In genomic region chr19:11340099-11340467, GRCh38 we compare ENCODE assay signal across 8 cellular contexts. TPM values are rescaled to one million over a fixed set of nuclear protein-coding genes. Genes with fewer than 3 reads are reported as not detected.
DNase-seq lines count a peak whose midpoint lies in the region; ATAC-seq and TF ChIP-seq lines count a peak whose summit lies in the region.
"Not testable (repeated sequence)": the region's sequence is repeated elsewhere in the genome, so short reads cannot be mapped to it uniquely, and the experiment has no call there.

No MANE protein-coding gene starts in this region.

- H3K9ac ChIP-seq in DND-41 (ENCODE audit: low read depth, low read length) (peak overlapping the region; percentile 74), OCI-LY1 (ENCODE audit: low read length) (peak overlapping the region; percentile 41; the same call in 1 of the 2 replicates), mucosa of stomach (ENCODE audit: low read length) (peak overlapping the region; percentile 81)
- H3K9ac ChIP-seq in fibroblast of lung (ENCODE audit: insufficient read depth, low read length); rectal smooth muscle tissue (ENCODE audit: low read length): not testable (repeated sequence)

- DNase-seq in DND-41; activated CD8-positive, alpha-beta T cell treated with anti-CD3 and anti-CD28 coated beads for 36 hours; fibroblast of lung (ENCODE audit: low read depth in 2 of 2); type B pancreatic cell (ENCODE audit: extremely low spot score, unreplicated experiment): not testable (repeated sequence)

- H3K36me3 Mint-ChIP-seq in activated CD8-positive, alpha-beta T cell treated with anti-CD3 and anti-CD28 coated beads for 36 hours (ENCODE audit: low read depth): not testable (repeated sequence)
- peaks cover 41% of the 10 kb centered on the region for H3K36me3 Mint-ChIP-seq in brain
- peaks cover 14% of the 10 kb centered on the region for H3K36me3 Mint-ChIP-seq in type B pancreatic cell

- peaks cover 25% of the 10 kb centered on the region for H3K4me1 Mint-ChIP-seq in activated CD8-positive, alpha-beta T cell treated with anti-CD3 and anti-CD28 coated beads for 36 hours (ENCODE audit: low read depth)
- H3K4me1 Mint-ChIP-seq in brain (peaks cover 28% of the 10 kb centered on the region), type B pancreatic cell (ENCODE audit: unreplicated experiment) (peaks cover 11% of the 10 kb centered on the region)

- ATAC-seq in DND-41 (ENCODE audit: insufficient read depth, low read depth); activated CD8-positive, alpha-beta T cell treated with anti-CD3 and anti-CD28 coated beads for 36 hours: not testable (repeated sequence)

- POLR2A ChIA-PET in activated CD8-positive, alpha-beta T cell treated with anti-CD3 and anti-CD28 coated beads for 36 hours (lab: Charles Lee): interaction anchor here (0.8 to 1.1 kb wide), 2 partner anchors 15 to 185 kb away, joined by 3 to 4 read pairs; no protein-coding TSS in a partner anchor

- peak overlapping the region; percentile 84 for H3K4me2 ChIP-seq in DND-41 (ENCODE audit: insufficient read depth, low read length)
- H3K4me2 ChIP-seq in OCI-LY1 (ENCODE audit: low read length): peak overlapping the region; percentile 71
- H3K4me2 ChIP-seq in fibroblast of lung (ENCODE audit: extremely low read depth, insufficient read depth, low read length): peak overlapping the region; percentile 86

- H3K9me3 Mint-ChIP-seq in activated CD8-positive, alpha-beta T cell treated with anti-CD3 and anti-CD28 coated beads for 36 hours; brain; type B pancreatic cell: not testable (repeated sequence)

- peak overlapping the region; percentile 72 for H3K4me3 Mint-ChIP-seq in activated CD8-positive, alpha-beta T cell treated with anti-CD3 and anti-CD28 coated beads for 36 hours
- H3K4me3 Mint-ChIP-seq in brain (peak overlapping the region; percentile 83 to 90 (median 86)), type B pancreatic cell (peak overlapping the region; percentile 86)

- H4K20me1 ChIP-seq in DND-41 (ENCODE audit: insufficient read depth, low read length); OCI-LY1 (ENCODE audit: insufficient read depth, low read length); fibroblast of lung (ENCODE audit: control insufficient read depth, extremely low read depth, insufficient read depth, low read length): not testable (repeated sequence)

- H3K27ac ChIP-seq in DND-41 (ENCODE audit: low read length): peak overlapping the region; percentile 84
- H3K27ac ChIP-seq in OCI-LY1 (ENCODE audit: low read depth, low read length, poor library complexity, severe bottlenecking); fibroblast of lung (ENCODE audit: insufficient read depth, low read length): not testable (repeated sequence)
- peak overlapping the region; percentile 74 for H3K27ac ChIP-seq in rectal smooth muscle tissue (ENCODE audit: low read depth, low read length)

- intact Hi-C loops in activated CD8-positive, alpha-beta T cell treated with anti-CD3 and anti-CD28 coated beads for 36 hours (cut with micrococcal nuclease): not testable (repeated sequence)

- H3K4me3 ChIP-seq in DND-41 (ENCODE audit: low read depth in 1 of 2, low read length in 2 of 2) (peak overlapping the region; percentile 62 to 64), OCI-LY1 (ENCODE audit: low read depth, low read length, poor library complexity, severe bottlenecking) (peak overlapping the region; percentile 66), fibroblast of lung (replicated peaks in 1 of 4; ENCODE audit: control extremely low read depth in 1 of 4, insufficient read depth in 1 of 4, low read depth in 3 of 4, low read length in 4 of 4) (peak overlapping the region in 2 of 4 experiments; percentile 36 to 68), rectal smooth muscle tissue (ENCODE audit: low read length) (peak overlapping the region; percentile 73)
- not testable (repeated sequence) for H3K4me3 ChIP-seq in mucosa of stomach (ENCODE audit: low read length)

- peaks cover 36% of the 10 kb centered on the region for H3K4me1 ChIP-seq in DND-41 (ENCODE audit: insufficient read depth, low read length)
- H3K4me1 ChIP-seq in OCI-LY1 (ENCODE audit: insufficient read depth, low read length, severe bottlenecking): peaks cover 16% of the 10 kb centered on the region
- H3K4me1 ChIP-seq in fibroblast of lung (ENCODE audit: control insufficient read depth, extremely low read depth, insufficient read depth, low read length): peaks cover 11% of the 10 kb centered on the region
- peaks cover 28% of the 10 kb centered on the region for H3K4me1 ChIP-seq in mucosa of stomach (ENCODE audit: control insufficient read depth, insufficient read depth, low read length)
- H3K4me1 ChIP-seq in rectal smooth muscle tissue (ENCODE audit: control insufficient read depth, insufficient read depth, low read length): not testable (repeated sequence)

- not testable (repeated sequence) for H3K27me3 ChIP-seq in DND-41 (ENCODE audit: insufficient read depth, low read length, poor library complexity); OCI-LY1 (ENCODE audit: insufficient read depth, low read length); fibroblast of lung (ENCODE audit: control insufficient read depth, insufficient read depth, low read length); mucosa of stomach (ENCODE audit: control insufficient read depth, insufficient read depth, low read length); rectal smooth muscle tissue (ENCODE audit: control insufficient read depth, insufficient read depth, low read length)

- H3K27me3 Mint-ChIP-seq in activated CD8-positive, alpha-beta T cell treated with anti-CD3 and anti-CD28 coated beads for 36 hours; brain; type B pancreatic cell: not testable (repeated sequence)

- not testable (repeated sequence) for TF ChIP-seq CTCF in DND-41 (IDR thresholded peaks at IDR 0.05; ENCODE audit: borderline replicate concordance, extremely low read depth, low read length, poor library complexity, severe bottlenecking); OCI-LY1 (IDR thresholded peaks at IDR 0.05; ENCODE audit: low read length); activated CD8-positive, alpha-beta T cell treated with anti-CD3 and anti-CD28 coated beads for 36 hours (IDR thresholded peaks at IDR 0.05); brain (conservative IDR thresholded peaks at IDR 0.05); fibroblast of lung (conservative IDR thresholded peaks at IDR 0.05 in 1 of 2, IDR thresholded peaks at IDR 0.05 in 1 of 2; ENCODE audit: low read depth in 1 of 2, low read length in 2 of 2); type B pancreatic cell (conservative IDR thresholded peaks at IDR 0.05)

- not testable (repeated sequence) for H3K9me3 ChIP-seq in DND-41 (ENCODE audit: insufficient read depth, low read length, severe bottlenecking); OCI-LY1 (ENCODE audit: low read length); fibroblast of lung (ENCODE audit: control insufficient read depth, insufficient read depth, low read depth, low read length); mucosa of stomach (ENCODE audit: control insufficient read depth, low read length)

- CTCF ChIA-PET in activated CD8-positive, alpha-beta T cell treated with anti-CD3 and anti-CD28 coated beads for 36 hours (lab: Charles Lee): interaction anchor here (0.6 to 2.3 kb wide), 5 partner anchors 14 to 183 kb away, joined by 3 to 6 read pairs (median 5); partner anchors contain the start of gene SWSAP1

- not testable (repeated sequence) for H3K27ac Mint-ChIP-seq in activated CD8-positive, alpha-beta T cell treated with anti-CD3 and anti-CD28 coated beads for 36 hours; type B pancreatic cell
- peak overlapping the region; percentile 80 to 91 (median 85) for H3K27ac Mint-ChIP-seq in brain

- H3K36me3 ChIP-seq in DND-41 (ENCODE audit: insufficient read depth, low read length) (peaks cover 26% of the 10 kb centered on the region), OCI-LY1 (ENCODE audit: insufficient read depth, low read length) (peaks cover 19% of the 10 kb centered on the region), mucosa of stomach (ENCODE audit: control insufficient read depth, insufficient read depth, low read length) (peaks cover 10% of the 10 kb centered on the region)
- H3K36me3 ChIP-seq in fibroblast of lung (ENCODE audit: control insufficient read depth, insufficient read depth, low read length); rectal smooth muscle tissue (ENCODE audit: control insufficient read depth, insufficient read depth, low read length): not testable (repeated sequence)

- H2AFZ ChIP-seq in DND-41 (ENCODE audit: low read depth, low read length) (peak overlapping the region; percentile 86), fibroblast of lung (ENCODE audit: low read length) (peak overlapping the region; percentile 84)
- not testable (repeated sequence) for H2AFZ ChIP-seq in OCI-LY1 (ENCODE audit: low read length)

- not testable (repeated sequence) for H3F3A ChIP-seq in OCI-LY1 (ENCODE audit: insufficient read depth, low read length)

- peaks cover 14% of the 10 kb centered on the region for H3K79me2 ChIP-seq in DND-41 (ENCODE audit: insufficient read depth, low read length)
- H3K79me2 ChIP-seq in OCI-LY1 (ENCODE audit: insufficient read depth, low read length); fibroblast of lung (ENCODE audit: control insufficient read depth, insufficient read depth, low read length): not testable (repeated sequence)

- not testable (repeated sequence) for H3K9me2 ChIP-seq in OCI-LY1 (ENCODE audit: low read depth, low read length)

RNA-seq across cellular contexts. Expression of gene RAB3D, which starts 0.6 kb away (rescaled TPM):
- total RNA-seq in activated CD8-positive, alpha-beta T cell treated with anti-CD3 and anti-CD28 coated beads for 36 hours: 1 to 10 TPM; 6.7 to 7.0 TPM
- polyA plus RNA-seq in brain (ENCODE audit: insufficient read depth, low read depth, low replicate concordance): 29.2 TPM
- total RNA-seq in fibroblast of lung: 15.4 and 20.0 TPM in 2 replicates
- polyA plus RNA-seq in fibroblast of lung: 11.5 and 16.2 TPM in 2 replicates
- 5.2 and 6.8 TPM in 2 replicates for polyA plus RNA-seq in fibroblast of lung (2012)
- polyA minus RNA-seq in fibroblast of lung (ENCODE audit: low replicate concordance): 81.4 and 87.0 TPM in 2 replicates
- 45.3 and 77.5 TPM in 2 replicates for total RNA-seq in type B pancreatic cell (ENCODE audit: low replicate concordance)

RNA-seq across cellular contexts. Expression of gene TMEM205, which starts 6.0 kb away (rescaled TPM):
- 10 to 100 TPM; 24.3 to 25.6 TPM for total RNA-seq in activated CD8-positive, alpha-beta T cell treated with anti-CD3 and anti-CD28 coated beads for 36 hours
- 162 TPM for polyA plus RNA-seq in brain (ENCODE audit: insufficient read depth, low read depth, low replicate concordance)
- total RNA-seq in fibroblast of lung: 54.7 and 76.8 TPM in 2 replicates
- 68.4 and 78.6 TPM in 2 replicates for polyA plus RNA-seq in fibroblast of lung
- 55.2 and 66.9 TPM in 2 replicates for polyA plus RNA-seq in fibroblast of lung (2012)
- polyA minus RNA-seq in fibroblast of lung (ENCODE audit: low replicate concordance): 50.4 and 112 TPM in 2 replicates
- 58.6 and 68.3 TPM in 2 replicates for total RNA-seq in type B pancreatic cell (ENCODE audit: low replicate concordance)

RNA-seq across cellular contexts. Expression of gene CCDC159, which starts 6.2 kb away (rescaled TPM):
- total RNA-seq in activated CD8-positive, alpha-beta T cell treated with anti-CD3 and anti-CD28 coated beads for 36 hours: 10 to 100 TPM in 1 of 2 experiments, 1 to 10 TPM in 1; 9.7 to 10.5 TPM
- 19.1 TPM for polyA plus RNA-seq in brain (ENCODE audit: insufficient read depth, low read depth, low replicate concordance)
- 10.1 and 11.3 TPM in 2 replicates for total RNA-seq in fibroblast of lung
- polyA plus RNA-seq in fibroblast of lung: 13.8 and 14.4 TPM in 2 replicates
- 14.6 and 14.8 TPM in 2 replicates for polyA plus RNA-seq in fibroblast of lung (2012)
- polyA minus RNA-seq in fibroblast of lung (ENCODE audit: low replicate concordance): 15.7 and 20.7 TPM in 2 replicates
- total RNA-seq in type B pancreatic cell (ENCODE audit: low replicate concordance): 9.6 and 12.1 TPM in 2 replicates

RNA-seq across cellular contexts. Expression of gene PLPPR2, which starts 15.1 kb away (rescaled TPM):
- total RNA-seq in activated CD8-positive, alpha-beta T cell treated with anti-CD3 and anti-CD28 coated beads for 36 hours: 1 to 10 TPM; 1.2 to 1.8 TPM
- polyA plus RNA-seq in brain (ENCODE audit: insufficient read depth, low read depth, low replicate concordance): 60.6 TPM
- total RNA-seq in fibroblast of lung: 7.4 and 13.0 TPM in 2 replicates
- polyA plus RNA-seq in fibroblast of lung: 17.6 and 21.2 TPM in 2 replicates
- 42.8 and 51.9 TPM in 2 replicates for polyA plus RNA-seq in fibroblast of lung (2012)
- polyA minus RNA-seq in fibroblast of lung (ENCODE audit: low replicate concordance): 56.3 and 56.9 TPM in 2 replicates
- total RNA-seq in type B pancreatic cell (ENCODE audit: low replicate concordance): 11.1 and 15.9 TPM in 2 replicates

RNA-seq across cellular contexts. Expression of gene SWSAP1, which starts 34.4 kb away (rescaled TPM):
- total RNA-seq in activated CD8-positive, alpha-beta T cell treated with anti-CD3 and anti-CD28 coated beads for 36 hours: 1 to 10 TPM; 1.5 to 1.8 TPM
- 1.5 TPM for polyA plus RNA-seq in brain (ENCODE audit: insufficient read depth, low read depth, low replicate concordance)
- 0.50 and 0.51 TPM in 2 replicates for total RNA-seq in fibroblast of lung
- 0.76 and 1.2 TPM in 2 replicates for polyA plus RNA-seq in fibroblast of lung
- 1.6 and 1.7 TPM in 2 replicates for polyA plus RNA-seq in fibroblast of lung (2012)
- 0.96 TPM in 1 of 2 replicates, not detected in the other for polyA minus RNA-seq in fibroblast of lung (ENCODE audit: low replicate concordance)
- total RNA-seq in type B pancreatic cell (ENCODE audit: low replicate concordance): 2.7 and 4.3 TPM in 2 replicates
